ENCODE assay signal across 10 cellular contexts in genomic region chr5:172429201-172429940, GRCh38. TPM values are rescaled to one million over a fixed set of nuclear protein-coding genes. Genes with fewer than 3 reads are reported as not detected.
DNase-seq lines count a peak whose midpoint lies in the region; ATAC-seq, FAIRE-seq and TF ChIP-seq lines count a peak whose summit lies in the region.
"Had no signal": no experiment of that assay in that cellular context is flagged by ENCODE, and none has a peak within 500 bp of the region (broad histone marks: within the 10 kb centered on the region; RNA-seq: fewer than 3 reads in every experiment).

No MANE protein-coding gene starts in this region.

- no peaks in the 10 kb centered on the region for H3K36me3 Mint-ChIP-seq in activated CD4-positive, alpha-beta T cell treated with anti-CD3 and anti-CD28 coated beads, Interleukin-2, amount 10 ng/mL, durations not matched to agents 7 days and 5 days (ENCODE audit: low read depth)

- POLR2A ChIA-PET in HepG2 (lab: Yijun Ruan, JAX), result interaction anchor here (0.9 to 1.0 kb wide), 2 partner anchors 231 to 348 kb away, joined by 3 read pairs; no protein-coding TSS in a partner anchor
- POLR2A ChIA-PET in activated CD4-positive, alpha-beta T cell treated with anti-CD3 and anti-CD28 coated beads, Interleukin-2, amount 10 ng/mL, durations not matched to agents 7 days and 5 days (lab: Charles Lee), result no interaction called here

- no peak for TF ChIP-seq CTCF in HepG2 (CRISPR knock-in tag; IDR thresholded peaks at IDR 0.05)

- no peak for TF ChIP-seq RAD21 in HepG2 (CRISPR knock-in tag; IDR thresholded peaks at IDR 0.05)

- H3K27ac Mint-ChIP-seq in activated CD4-positive, alpha-beta T cell treated with anti-CD3 and anti-CD28 coated beads, Interleukin-2, amount 10 ng/mL, durations not matched to agents 7 days and 5 days, result no peak overlapping the region

- H3K4me3 ChIP-seq in HepG2 (replicated peaks in 1 of 3; ENCODE audit: insufficient read depth in 1 of 3, low read depth in 2 of 3, low read length in 3 of 3) (peak overlapping the region in 1 of 3 experiments; percentile 5; a peak in 1 of 6 replicates), subcutaneous abdominal adipose tissue (ENCODE audit: low read depth in 1 of 5, low read length in 5 of 5) (no peak overlapping the region)

- H3K27me3 ChIP-seq in HepG2 (ENCODE audit: control insufficient read depth in 1 of 2, insufficient read depth in 2 of 2, low read length in 2 of 2) (no peaks in the 10 kb centered on the region; a peak in 1 of 5 replicates), subcutaneous abdominal adipose tissue (ENCODE audit: control insufficient read depth in 5 of 5, insufficient read depth in 4 of 5, low read length in 5 of 5) (no peaks in the 10 kb centered on the region)

- no peak overlapping the region for H3K4me3 Mint-ChIP-seq in activated CD4-positive, alpha-beta T cell treated with anti-CD3 and anti-CD28 coated beads, Interleukin-2, amount 10 ng/mL, durations not matched to agents 7 days and 5 days

- no peak for TF ChIP-seq POLR2A in HepG2 (IDR thresholded peaks at IDR 0.05; ENCODE audit: insufficient read depth in 1 of 2, low read depth in 2 of 2, low read length in 2 of 2)

- peaks cover 2% of the 10 kb centered on the region for H3K27me3 Mint-ChIP-seq in activated CD4-positive, alpha-beta T cell treated with anti-CD3 and anti-CD28 coated beads, Interleukin-2, amount 10 ng/mL, durations not matched to agents 7 days and 5 days

- H4K20me1 ChIP-seq in HepG2 (ENCODE audit: insufficient read depth, low read length), result no peaks in the 10 kb centered on the region

- H3K79me2 ChIP-seq in HepG2 (ENCODE audit: insufficient read depth, low read length), result no peaks in the 10 kb centered on the region

- no peak overlapping the region for H2AFZ ChIP-seq in HepG2 (ENCODE audit: low read length)

- FAIRE-seq in HepG2 (lab: Jason Lieb, UNC), result no peak

- H3K4me1 ChIP-seq in HepG2 (ENCODE audit: insufficient read depth, low read length) (peaks cover 60% of the 10 kb centered on the region), subcutaneous abdominal adipose tissue (ENCODE audit: control insufficient read depth in 5 of 5, insufficient read depth in 5 of 5, low read length in 5 of 5) (peaks cover 3 to 35% (median 29%) of the 10 kb centered on the region in 5 donors)

- H3K9me3 Mint-ChIP-seq in activated CD4-positive, alpha-beta T cell treated with anti-CD3 and anti-CD28 coated beads, Interleukin-2, amount 10 ng/mL, durations not matched to agents 7 days and 5 days, result no peaks in the 10 kb centered on the region

- no peaks in the 10 kb centered on the region for H3K9me3 ChIP-seq in HepG2 (ENCODE audit: low read length)
- H3K9me3 ChIP-seq in subcutaneous abdominal adipose tissue (ENCODE audit: control insufficient read depth in 5 of 5, low read length in 5 of 5), result no peaks in the 10 kb centered on the region

- in situ Hi-C loops in HepG2 (cut with HindIII; ENCODE audit: extremely low pct_ligation_motif_present, low pct_unique_long_range_greater_than_20kb), result no loop called here

- H3K27ac ChIP-seq in cingulate gyrus (ENCODE audit: low read depth, low read length) (peak overlapping the region; percentile 39), HepG2 (ENCODE audit: extremely low read length, insufficient read depth, low read length) (no peak overlapping the region), subcutaneous abdominal adipose tissue (ENCODE audit: low read depth, low read length) (peak overlapping the region; percentile 62)

- no peaks in the 10 kb centered on the region for H3K4me1 Mint-ChIP-seq in activated CD4-positive, alpha-beta T cell treated with anti-CD3 and anti-CD28 coated beads, Interleukin-2, amount 10 ng/mL, durations not matched to agents 7 days and 5 days

- no TSS peak for BruUV-seq in HepG2 (replicated peaks; lab: Mats Ljungman, UMichigan)

- H3K9ac ChIP-seq in HepG2 (ENCODE audit: insufficient read depth, low read depth, low read length) (peak overlapping the region; percentile 11; the same call in 1 of the 2 replicates), subcutaneous abdominal adipose tissue (ENCODE audit: low read length in 5 of 5) (no peak overlapping the region)

- TF ChIP-seq EP300 in HepG2 (IDR thresholded peaks at IDR 0.05; ENCODE audit: low read depth in 2 of 2, low read length in 2 of 2) (no peak), HepG2 (CRISPR knock-in tag; IDR thresholded peaks at IDR 0.05; ENCODE audit: borderline replicate concordance) (no peak)

- peak overlapping the region; percentile 54 for H3K4me2 ChIP-seq in HepG2 (ENCODE audit: low read depth, low read length)

- ATAC-seq in HepG2 (peak; percentile 68), HG02973 (IDR thresholded peaks at IDR 0.05; ENCODE audit: unreplicated experiment) (no peak)

- 19% methylated on average over 4 of the region's 8 CpGs for WGBS in HepG2 (ENCODE audit: low lambda C conversion rate)

- CTCF ChIA-PET in HepG2 (lab: Yijun Ruan, JAX; ENCODE audit: low intra/inter-chr PET ratio, low total read pairs), result no interaction called here
- CTCF ChIA-PET in activated CD4-positive, alpha-beta T cell treated with anti-CD3 and anti-CD28 coated beads, Interleukin-2, amount 10 ng/mL, durations not matched to agents 7 days and 5 days (lab: Charles Lee), result no interaction called here

- intact Hi-C loops in HepG2 (cut with micrococcal nuclease; ENCODE audit: unreplicated experiment), result no loop called here

- H3K36me3 ChIP-seq in HepG2 (replicated peaks in 1 of 2; ENCODE audit: control insufficient read depth in 1 of 2, insufficient read depth in 2 of 2, low read length in 2 of 2), result no peaks in the 10 kb centered on the region
- H3K36me3 ChIP-seq in subcutaneous abdominal adipose tissue (ENCODE audit: control insufficient read depth in 5 of 5, insufficient read depth in 5 of 5, low read length in 5 of 5), result no peaks in the 10 kb centered on the region

- DNase-seq in HT-29 (ENCODE audit: low spot score), result peak; percentile 16
- no peak for DNase-seq in HepG2 (ENCODE audit: low spot score)
- no peak for DNase-seq in inferior parietal cortex (ENCODE audit: extremely low spot score)
- no peak for DNase-seq in dermis blood vessel endothelial cell
- DNase-seq in activated CD4-positive, alpha-beta T cell treated with anti-CD3 and anti-CD28 coated beads, Interleukin-2, amount 10 ng/mL, durations not matched to agents 7 days and 5 days, result no peak
- DNase-seq: activated CD4-positive, CD25-positive, alpha-beta regulatory T cell treated with anti-CD3 and anti-CD28 coated beads, Interleukin-2, amount 50 U/mL, for 72 hours; DND-41 had no signal

TF ChIP-seq in HepG2, 621 proteins besides CTCF, POLR2A, EP300 and RAD21:
- TF ChIP-seq CEBPG (CRISPR knock-in tag; IDR thresholded peaks at IDR 0.05) (peak; percentile 29; the same call in 1 of the 2 replicates), CEBPB (IDR thresholded peaks at IDR 0.05; ENCODE audit: borderline replicate concordance, low read depth, low read length) (0 out of 2 replicates have a peak, but pooled peaks have one; percentile 40), HMGXB4 (CRISPR knock-in tag; IDR thresholded peaks at IDR 0.05; ENCODE audit: borderline replicate concordance in 1 of 2, low read depth in 1 of 2) (0 out of 4 replicates have a peak, but pooled peaks of 1 of the 2 experiments have one; percentile 29), NPAS2 (CRISPR knock-in tag; IDR thresholded peaks at IDR 0.05; ENCODE audit: borderline replicate concordance) (no peak), MAZ (IDR thresholded peaks at IDR 0.05; ENCODE audit: borderline replicate concordance, low read depth, low read length) (no peak), MAZ (CRISPR knock-in tag; IDR thresholded peaks at IDR 0.05; ENCODE audit: low read depth) (peak; percentile 1; the same call in 1 of the 2 replicates)

RNA-seq across cellular contexts. Expression of gene SH3PXD2B, which starts 25.0 kb away (rescaled TPM):
- 1.3 and 1.9 TPM in 2 replicates for total RNA-seq in HT-29 (2014; rRNA removed; shearing (Covaris generic))
- total RNA-seq in HepG2 (2016; rRNA removed; fragmentation: Illumina TruSeq; extraction: Trizol), result 3.4 and 3.8 TPM in 2 replicates
- 1.1 and 1.3 TPM in 2 replicates for total RNA-seq in HepG2 (2016; cell fraction: cytosol; rRNA removed; fragmentation: Illumina TruSeq; extraction: Trizol; ENCODE audit: low read depth)
- 3.2 and 3.8 TPM in 2 replicates for total RNA-seq in HepG2 (2016; cell fraction: insoluble cytoplasmic fraction; rRNA removed; fragmentation: Illumina TruSeq; extraction: Trizol)
- 1.5 and 2.4 TPM in 2 replicates for total RNA-seq in HepG2 (2016; cell fraction: membrane; rRNA removed; fragmentation: Illumina TruSeq; extraction: Trizol)
- total RNA-seq in HepG2 (2016; cell fraction: nucleus; rRNA removed; fragmentation: Illumina TruSeq; extraction: Trizol), result 3.8 TPM in 2 replicates
- 4.6 and 5.3 TPM in 2 replicates for polyA plus RNA-seq in HepG2 (2011; rRNA removed)
- 1.9 and 2.4 TPM in 2 replicates for polyA plus RNA-seq in HepG2 (2011; cell fraction: cytosol; rRNA removed)
- polyA plus RNA-seq in HepG2 (2011; cell fraction: nucleus; rRNA removed), result 6.3 and 6.6 TPM in 2 replicates
- polyA plus RNA-seq in HepG2 (2012), result 3.7 and 4.6 TPM in 2 replicates
- 0.45 and 0.58 TPM in 2 replicates for polyA plus RNA-seq in HepG2 (2016; cell fraction: cytosol; fragmentation: Illumina TruSeq; extraction: Trizol; ENCODE audit: low read depth)
- polyA plus RNA-seq in HepG2 (2016; cell fraction: insoluble cytoplasmic fraction; fragmentation: Illumina TruSeq; extraction: Trizol; ENCODE audit: low read depth), result 4.5 and 5.7 TPM in 2 replicates
- 0.58 and 1.3 TPM in 2 replicates for polyA plus RNA-seq in HepG2 (2016; cell fraction: membrane; fragmentation: Illumina TruSeq; extraction: Trizol; ENCODE audit: low read depth)
- 4.4 and 5.5 TPM in 2 replicates for polyA plus RNA-seq in HepG2 (2016; cell fraction: nucleus; fragmentation: Illumina TruSeq; extraction: Trizol; ENCODE audit: insufficient read depth, low read depth)
- polyA minus RNA-seq in HepG2 (2011; rRNA and poly(A)+ RNA removed; ENCODE audit: low replicate concordance), result 6.5 and 8.9 TPM in 2 replicates
- 4.5 and 5.0 TPM in 2 replicates for polyA minus RNA-seq in HepG2 (2011; cell fraction: cytosol; rRNA and poly(A)+ RNA removed)
- polyA minus RNA-seq in HepG2 (2011; cell fraction: nucleus; rRNA and poly(A)+ RNA removed), result 4.5 and 4.7 TPM in 2 replicates
- total RNA-seq in dermis blood vessel endothelial cell, result 15.0 and 29.4 TPM in 2 replicates
- total RNA-seq in activated CD4-positive, alpha-beta T cell treated with anti-CD3 and anti-CD28 coated beads, Interleukin-2, amount 10 ng/mL, durations not matched to agents 7 days and 5 days, result under 1 TPM; 0.33 to 0.35 TPM
